In the genomic region with DNA sequence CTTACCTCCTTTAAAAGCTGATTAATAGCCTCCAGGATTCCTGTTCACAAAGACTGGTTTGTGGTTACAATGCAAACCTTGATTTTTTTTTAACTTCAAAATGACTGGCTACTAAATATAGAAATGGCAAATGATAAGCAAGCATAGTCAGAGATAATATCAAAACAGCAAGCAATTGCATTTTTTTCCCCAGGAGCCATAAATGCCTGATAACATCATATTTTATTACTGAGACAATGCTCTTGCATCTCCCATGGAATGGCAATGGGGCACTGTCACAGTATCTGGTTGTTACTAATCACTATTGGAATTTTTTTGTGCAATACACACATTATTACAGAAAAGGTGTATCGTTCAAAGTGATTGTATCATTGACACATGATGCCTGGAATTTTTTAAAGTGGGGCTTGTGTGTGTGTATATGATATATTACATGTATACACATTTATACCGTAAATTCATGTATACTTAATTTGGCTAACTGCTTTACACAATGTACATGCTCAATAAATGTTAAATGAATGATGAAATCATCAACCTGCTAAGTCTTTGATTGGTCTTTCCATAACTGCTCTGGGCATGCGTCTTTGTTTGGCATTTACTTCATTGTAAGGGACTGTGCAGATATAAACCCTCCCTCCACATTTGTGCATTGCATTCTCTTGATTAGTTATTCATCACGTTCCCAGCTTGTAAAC, we compare ENCODE assay signal across 15 cellular contexts. TPM values are rescaled to one million over a fixed set of nuclear protein-coding genes. Genes with fewer than 3 reads are reported as not detected.
DNase-seq lines count a peak whose midpoint lies in the region; ATAC-seq, FAIRE-seq and TF ChIP-seq lines count a peak whose summit lies in the region.
"Had no signal": no experiment of that assay in that cellular context is flagged by ENCODE, and none has a peak within 500 bp of the region (broad histone marks: within the 10 kb centered on the region; RNA-seq: fewer than 3 reads in every experiment).

No MANE protein-coding gene starts in this region.

- no peak overlapping the region for H2BK5ac ChIP-seq in H1 (ENCODE audit: low read depth, low read length)

- TF ChIP-seq CTCF in H1 (IDR thresholded peaks at IDR 0.05; ENCODE audit: control extremely low read depth in 1 of 3, insufficient read depth in 1 of 3, low read depth in 1 of 3, low read length in 3 of 3) (no peak), nephron progenitor cell (IDR thresholded peaks at IDR 0.05) (no peak)

- H4K91ac ChIP-seq in H1 (replicated peaks; ENCODE audit: insufficient read length, low read length): no peak overlapping the region

- H2BK12ac ChIP-seq in H1 (ENCODE audit: low read depth, low read length): no peak overlapping the region; the same call in 1 of the 2 replicates

- DNase-seq in DMS114 treated with DMSO at 0.1 percent for 48 hours (lab: John Stamatoyannopoulos, UW; ENCODE audit: unreplicated experiment): peak; percentile 92
- no peak for DNase-seq in H1 (ENCODE audit: low read depth in 1 of 2, low spot score in 2 of 2)
- DNase-seq in nephron progenitor cell: no peak
- no peak for DNase-seq in medulla oblongata (ENCODE audit: extremely low spot score)
- DNase-seq in 8988T: no peak
- DNase-seq in effector CD8-positive, alpha-beta T cell (lab: John Stamatoyannopoulos, UW): no peak
- no peak for DNase-seq in activated T-cell treated with anti-CD3 and anti-CD28 coated beads, Interleukin-2, amount 50 U/mL, for 72 hours
- DNase-seq: activated naive CD8-positive, alpha-beta T cell treated with anti-CD3 and anti-CD28 coated beads for 36 hours; activated T-cell treated with anti-CD3 and anti-CD28 coated beads, Interleukin-2, amount 50 U/mL, for 4 hours; NCI-H1694; NCI-H446 had no signal

- no peak for TF ChIP-seq EP300 in H1 (IDR thresholded peaks at IDR 0.05; ENCODE audit: borderline replicate concordance in 1 of 2, low read depth in 2 of 2, low read length in 2 of 2)

- no peak overlapping the region for H3K4ac ChIP-seq in H1 (replicated peaks; ENCODE audit: insufficient read length, low read depth, low read length)

- H3K9me3 Mint-ChIP-seq in nephron progenitor cell: no peaks in the 10 kb centered on the region
- H3K9me3 Mint-ChIP-seq in activated T-cell treated with anti-CD3 and anti-CD28 coated beads, Interleukin-2, amount 50 U/mL, for 72 hours: no peaks in the 10 kb centered on the region
- H3K9me3 Mint-ChIP-seq: activated naive CD8-positive, alpha-beta T cell treated with anti-CD3 and anti-CD28 coated beads for 36 hours; activated T-cell treated with anti-CD3 and anti-CD28 coated beads, Interleukin-2, amount 50 U/mL, for 4 hours had no signal

- no peaks in the 10 kb centered on the region; the same call in 1 of the 2 replicates for H3K79me1 ChIP-seq in H1 (ENCODE audit: low read depth, low read length)

- H2AK5ac ChIP-seq in H1 (ENCODE audit: low read depth, low read length): no peak overlapping the region

- H4K8ac ChIP-seq in H1 (ENCODE audit: extremely low read depth, insufficient read depth, low read length): no peak overlapping the region

- no peak overlapping the region for H2BK20ac ChIP-seq in H1 (ENCODE audit: low read length)

- peak overlapping the region; percentile 96 for H3K4me3 Mint-ChIP-seq in nephron progenitor cell
- no peak overlapping the region for H3K4me3 Mint-ChIP-seq in activated T-cell treated with anti-CD3 and anti-CD28 coated beads, Interleukin-2, amount 50 U/mL, for 72 hours
- H3K4me3 Mint-ChIP-seq: activated naive CD8-positive, alpha-beta T cell treated with anti-CD3 and anti-CD28 coated beads for 36 hours; activated T-cell treated with anti-CD3 and anti-CD28 coated beads, Interleukin-2, amount 50 U/mL, for 4 hours had no signal

- H3K4me1 ChIP-seq in HUES64 (ENCODE audit: insufficient read depth, low read length) (peaks cover 16% of the 10 kb centered on the region), H1 (replicated peaks in 1 of 4; ENCODE audit: control insufficient read depth in 3 of 4, insufficient read depth in 4 of 4, low read length in 3 of 4) (peaks cover 0 to 6% (median 3%) of the 10 kb centered on the region in 4 experiments; a peak in 6 of 7 replicates)

- H3K9me3 ChIP-seq in HUES64 (ENCODE audit: insufficient read depth, low read depth, low read length) (no peaks in the 10 kb centered on the region), H1 (ENCODE audit: insufficient read depth in 2 of 2, low read depth in 1 of 2, low read length in 1 of 2) (no peaks in the 10 kb centered on the region)
- H3K9me3 ChIP-seq: tibial nerve had no signal

- H3K27me3 Mint-ChIP-seq in nephron progenitor cell (ENCODE audit: low read depth, poor library complexity): no peaks in the 10 kb centered on the region
- peaks cover 65% of the 10 kb centered on the region for H3K27me3 Mint-ChIP-seq in activated T-cell treated with anti-CD3 and anti-CD28 coated beads, Interleukin-2, amount 50 U/mL, for 72 hours (ENCODE audit: low read depth)

- no peak overlapping the region for H2BK120ac ChIP-seq in H1 (replicated peaks; ENCODE audit: low read depth, low read length)

- no peaks in the 10 kb centered on the region for H3K27me3 ChIP-seq in HUES64 (ENCODE audit: insufficient read depth, low read length)
- no peaks in the 10 kb centered on the region for H3K27me3 ChIP-seq in H1 (replicated peaks in 1 of 4; ENCODE audit: control insufficient read depth in 3 of 4, extremely low read depth in 1 of 4, insufficient read depth in 3 of 4, low read length in 3 of 4)

- no peak for TF ChIP-seq POLR2A in H1 (IDR thresholded peaks at IDR 0.05; ENCODE audit: control extremely low read depth in 1 of 2, low read depth in 2 of 2, low read length in 2 of 2)

- H4K5ac ChIP-seq in H1 (ENCODE audit: insufficient read length, low read depth, low read length): no peak overlapping the region

- peak overlapping the region; percentile 76 for H3K4me3 ChIP-seq in HUES64 (ENCODE audit: low read length)
- H3K4me3 ChIP-seq in H1 (ENCODE audit: extremely low read depth in 1 of 4, insufficient read depth in 2 of 4, low read depth in 3 of 4, low read length in 4 of 4): peak overlapping the region in 3 of 4 experiments; percentile 92 to 99 (median 95); a peak in 5 of 8 replicates
- H3K4me3 ChIP-seq: skin epidermis, tibial nerve had no signal

- 84% methylated on average over 2 of the region's 4 CpGs for WGBS in HUES64
- 85% methylated on average over 4 of the region's 4 CpGs; no CpG with 5 or more reads in 1 of the 2 experiments for WGBS in H1 (ENCODE audit: extremely low coverage in 1 of 2, insufficient coverage in 1 of 2, insufficient read length in 1 of 2, insufficient replicate concordance in 2 of 2, low coverage in 1 of 2, low lambda C conversion rate in 2 of 2, missing lambda C conversion rate in 1 of 2), 2 experiments

- no peak overlapping the region for H2BK15ac ChIP-seq in H1 (ENCODE audit: low read length)

- no peak for FAIRE-seq in H1 (lab: Jason Lieb, UNC)
- FAIRE-seq: frontal cortex had no signal

- peak overlapping the region; percentile 72 to 99 for H3K4me2 ChIP-seq in H1 (ENCODE audit: insufficient read depth in 1 of 2, low read depth in 2 of 2, low read length in 2 of 2)

- no peak overlapping the region for H3K14ac ChIP-seq in H1 (ENCODE audit: insufficient read length)

- no peak for ATAC-seq in activated T-cell treated with anti-CD3 and anti-CD28 coated beads, Interleukin-2, amount 50 U/mL, for 72 hours (replicated peaks in 1 of 2)
- ATAC-seq: activated T-cell treated with anti-CD3 and anti-CD28 coated beads, Interleukin-2, amount 50 U/mL, for 4 hours had no signal

- H3K18ac ChIP-seq in H1 (ENCODE audit: extremely low read depth, low read length): no peak overlapping the region

- H3K23ac ChIP-seq in H1 (ENCODE audit: insufficient read length): no peak overlapping the region

- H3K27ac Mint-ChIP-seq in nephron progenitor cell: no peak overlapping the region
- no peak overlapping the region for H3K27ac Mint-ChIP-seq in activated T-cell treated with anti-CD3 and anti-CD28 coated beads, Interleukin-2, amount 50 U/mL, for 72 hours
- H3K27ac Mint-ChIP-seq: activated naive CD8-positive, alpha-beta T cell treated with anti-CD3 and anti-CD28 coated beads for 36 hours had no signal

- H3K36me3 Mint-ChIP-seq in nephron progenitor cell (ENCODE audit: low read depth): no peaks in the 10 kb centered on the region
- H3K36me3 Mint-ChIP-seq in activated T-cell treated with anti-CD3 and anti-CD28 coated beads, Interleukin-2, amount 50 U/mL, for 72 hours (ENCODE audit: insufficient read depth in 2 of 2): no peaks in the 10 kb centered on the region
- H3K36me3 Mint-ChIP-seq: activated naive CD8-positive, alpha-beta T cell treated with anti-CD3 and anti-CD28 coated beads for 36 hours had no signal

- peaks cover 60% of the 10 kb centered on the region for H3K4me1 Mint-ChIP-seq in nephron progenitor cell
- peaks cover 5% of the 10 kb centered on the region for H3K4me1 Mint-ChIP-seq in activated T-cell treated with anti-CD3 and anti-CD28 coated beads, Interleukin-2, amount 50 U/mL, for 72 hours (ENCODE audit: low read depth)

- H3K27ac ChIP-seq in HUES64 (ENCODE audit: low read depth, low read length) (no peak overlapping the region), H1 (ENCODE audit: low read depth, low read length) (no peak overlapping the region)
- H3K27ac ChIP-seq: skin epidermis, tibial nerve had no signal

- H3K56ac ChIP-seq in H1 (replicated peaks; ENCODE audit: insufficient read length, low read depth, low read length): no peak overlapping the region

- H3K36me3 ChIP-seq in HUES64 (ENCODE audit: insufficient read depth, low read length) (no peaks in the 10 kb centered on the region), H1 (ENCODE audit: control insufficient read depth in 2 of 4, insufficient read depth in 4 of 4, low read length in 3 of 4) (peaks cover 0 to 5% (median 0%) of the 10 kb centered on the region in 4 experiments; a peak in 1 of 8 replicates)
- H3K36me3 ChIP-seq: tibial nerve had no signal

- H3K23me2 ChIP-seq in H1 (ENCODE audit: low read depth, low read length): peaks cover 8% of the 10 kb centered on the region

- H4K20me1 ChIP-seq in H1 (replicated peaks in 1 of 2; ENCODE audit: control insufficient read depth in 1 of 2, insufficient read depth in 2 of 2, low read length in 2 of 2): peaks cover 5% of the 10 kb centered on the region in 2 experiments

- CTCF ChIA-PET in H1 (lab: Charles Lee; ENCODE audit: partially characterized antibody): interaction anchor here (0.6 to 2.2 kb wide), 9 partner anchors 11 to 1792 kb away, joined by 3 to 9 read pairs (median 3); no protein-coding TSS in a partner anchor

- TF ChIP-seq RAD21 in H1 (IDR thresholded peaks at IDR 0.05 in 1 of 2, conservative IDR thresholded peaks at IDR 0.05 in 1 of 2; ENCODE audit: low read depth in 2 of 2, low read length in 2 of 2): no peak

- peak overlapping the region; percentile 55; the same call in 1 of the 2 replicates for H3K9ac ChIP-seq in HUES64 (ENCODE audit: low read depth, low read length)
- H3K9ac ChIP-seq in H1 (replicated peaks in 1 of 4; ENCODE audit: extremely low read depth in 1 of 4, low read depth in 3 of 4, low read length in 3 of 4): no peak overlapping the region; a peak in 1 of 7 replicates

- peaks cover 12 to 39% of the 10 kb centered on the region in 2 experiments for H3K79me2 ChIP-seq in H1 (ENCODE audit: control insufficient read depth in 1 of 2, insufficient read depth in 2 of 2, low read length in 2 of 2)

- POLR2A ChIA-PET in H1 (lab: Charles Lee; ENCODE audit: partially characterized antibody): interaction anchor here (0.8 to 1.7 kb wide), 8 partner anchors 7 to 244 kb away, joined by 3 to 4 read pairs (median 3); no protein-coding TSS in a partner anchor

- H2AFZ ChIP-seq in H1 (ENCODE audit: low read length): no peak overlapping the region; the same call in 1 of the 2 replicates

RNA-seq across cellular contexts. Expression of gene SALL4, which starts 1.0 kb away (rescaled TPM):
- polyA plus RNA-seq in HUES64 (2013, experiment 1 of 2): 79.4 TPM
- polyA plus RNA-seq in HUES64 (2013, experiment 2 of 2): 78.7 TPM
- 231 and 235 TPM in 2 replicates for total RNA-seq in H1 (2021; fragmentation: NEBNext Ultra II Directional; extraction: Animal tissue kit (Norgen Biotek cat#: 25700))
- polyA plus RNA-seq in H1 (2011; rRNA removed): 108 and 112 TPM in 2 replicates
- polyA plus RNA-seq in H1 (2011; cell fraction: cytosol; rRNA removed): 112 TPM
- polyA plus RNA-seq in H1 (2011; cell fraction: nucleus; rRNA removed): 154 TPM
- polyA plus RNA-seq in H1 (2012, experiment 1 of 2): 110 to 133 TPM (median 122 TPM) in 4 replicates
- 27.8 TPM for polyA plus RNA-seq in H1 (2012, experiment 2 of 2)
- polyA plus RNA-seq in H1 (2013, experiment 1 of 2): 105 TPM
- polyA plus RNA-seq in H1 (2013, experiment 2 of 2): 96.6 TPM
- 306 and 384 TPM in 2 replicates for polyA minus RNA-seq in H1 (2011; rRNA and poly(A)+ RNA removed)
- 215 TPM for polyA minus RNA-seq in H1 (2011; cell fraction: cytosol; rRNA and poly(A)+ RNA removed)
- polyA minus RNA-seq in H1 (2011; cell fraction: nucleus; rRNA and poly(A)+ RNA removed): 147 TPM
- under 1 TPM in 1 of 2 donors, not detected in 1; 0.10 TPM for total RNA-seq in activated T-cell treated with anti-CD3 and anti-CD28 coated beads, Interleukin-2, amount 50 U/mL, for 72 hours

RNA-seq across cellular contexts. Expression of gene ATP9A, which starts 35.1 kb away (rescaled TPM):
- polyA plus RNA-seq in HUES64 (2013, experiment 1 of 2): 3.9 TPM
- polyA plus RNA-seq in HUES64 (2013, experiment 2 of 2): 5.2 TPM
- 6.4 and 7.7 TPM in 2 replicates for total RNA-seq in H1 (2021; fragmentation: NEBNext Ultra II Directional; extraction: Animal tissue kit (Norgen Biotek cat#: 25700))
- 4.6 and 5.0 TPM in 2 replicates for polyA plus RNA-seq in H1 (2011; rRNA removed)
- 4.6 TPM for polyA plus RNA-seq in H1 (2011; cell fraction: cytosol; rRNA removed)
- 6.1 TPM for polyA plus RNA-seq in H1 (2011; cell fraction: nucleus; rRNA removed)
- 5.0 to 6.7 TPM (median 5.6 TPM) in 4 replicates for polyA plus RNA-seq in H1 (2012, experiment 1 of 2)
- polyA plus RNA-seq in H1 (2012, experiment 2 of 2): 0.60 TPM
- 4.0 TPM for polyA plus RNA-seq in H1 (2013, experiment 1 of 2)
- polyA plus RNA-seq in H1 (2013, experiment 2 of 2): 4.1 TPM
- 14.9 and 20.6 TPM in 2 replicates for polyA minus RNA-seq in H1 (2011; rRNA and poly(A)+ RNA removed)
- polyA minus RNA-seq in H1 (2011; cell fraction: cytosol; rRNA and poly(A)+ RNA removed): 7.3 TPM
- 8.1 TPM for polyA minus RNA-seq in H1 (2011; cell fraction: nucleus; rRNA and poly(A)+ RNA removed)
- 1 to 10 TPM; 1.3 to 3.8 TPM for total RNA-seq in activated T-cell treated with anti-CD3 and anti-CD28 coated beads, Interleukin-2, amount 50 U/mL, for 72 hours

Comparison
In these comparisons a context has a peak if more than half of its experiments do, and no peak if none do; other contexts are left out.
1. RNA of gene SALL4, which starts 1.0 kb away (total RNA-seq): 231 to 235 TPM in H1; 0.10 TPM in activated T-cell treated with anti-CD3 and anti-CD28 coated beads, Interleukin-2, amount 50 U/mL, for 72 hours; every median in the first group is over 100 times any median in the second.